6 cellular contexts compared by ENCODE assay signal in the genomic region with DNA sequence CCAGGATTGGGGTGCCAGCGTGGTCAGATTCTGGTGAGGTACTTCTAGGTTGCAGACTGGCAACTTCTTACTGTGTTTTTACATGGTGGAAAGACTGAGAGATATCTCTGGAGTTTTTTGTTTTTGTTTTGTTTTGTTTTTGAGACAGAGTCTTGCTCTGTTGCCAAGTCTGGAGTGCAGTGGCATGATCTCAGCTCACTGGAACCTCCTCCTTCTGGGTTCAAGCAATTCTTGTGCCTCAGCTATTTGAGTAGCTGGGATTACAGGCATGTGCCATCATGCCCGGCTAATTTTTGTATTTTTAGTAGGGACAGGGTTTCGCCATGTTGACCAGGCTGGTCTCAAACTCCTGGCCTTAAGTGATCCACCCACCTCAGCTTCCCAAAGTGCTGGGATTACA. TPM values are rescaled to one million over a fixed set of nuclear protein-coding genes. Genes with fewer than 3 reads are reported as not detected.
"Had no signal": no experiment of that assay in that cellular context is flagged by ENCODE, and none has a peak within 500 bp of the region (broad histone marks: within the 10 kb centered on the region; RNA-seq: fewer than 3 reads in every experiment).

No MANE protein-coding gene starts in this region.

RNA-seq across cellular contexts. Expression of gene GCKR, which starts 57.8 kb away (rescaled TPM):
- total RNA-seq: naive thymus-derived CD8-positive, alpha-beta T cell; natural killer cell treated with Interleukin-12 subunit alpha and Interleukin-12 subunit beta and Interleukin-15 and Interleukin-18, amount 100 ng/mL, for 72 hours; osteocyte; skeletal muscle tissue; tibial nerve; upper lobe of right lung had no signal
- polyA plus RNA-seq: naive thymus-derived CD8-positive, alpha-beta T cell had no signal

RNA-seq across cellular contexts. Expression of gene FNDC4, which starts 59.5 kb away (rescaled TPM):
- total RNA-seq: naive thymus-derived CD8-positive, alpha-beta T cell; natural killer cell treated with Interleukin-12 subunit alpha and Interleukin-12 subunit beta and Interleukin-15 and Interleukin-18, amount 100 ng/mL, for 72 hours had no signal
